Comparison of ENCODE assay signal across 9 cellular contexts in genomic region chr1:203324103-203325003, GRCh38. TPM values are rescaled to one million over a fixed set of nuclear protein-coding genes. Genes with fewer than 3 reads are reported as not detected.
DNase-seq lines count a peak whose midpoint lies in the region; ATAC-seq, FAIRE-seq and TF ChIP-seq lines count a peak whose summit lies in the region.
"Had no signal": no experiment of that assay in that cellular context is flagged by ENCODE, and none has a peak within 500 bp of the region (broad histone marks: within the 10 kb centered on the region; RNA-seq: fewer than 3 reads in every experiment).

No MANE protein-coding gene starts in this region.

- no peaks in the 10 kb centered on the region for H3K9me3 Mint-ChIP-seq in activated T-cell treated with anti-CD3 and anti-CD28 coated beads, Interleukin-2, amount 50 U/mL, for 24 hours

- TF ChIP-seq EP300 in tibial nerve (IDR thresholded peaks at IDR 0.05), result no peak

- no peaks in the 10 kb centered on the region for H3K27me3 ChIP-seq in tibial nerve

- peak overlapping the region; percentile 50 to 96 (median 96) for H3K27ac ChIP-seq in tibial nerve

- TF ChIP-seq POLR2A in tibial nerve (IDR thresholded peaks at IDR 0.05) (no peak), H54 (IDR thresholded peaks at IDR 0.05; ENCODE audit: low read depth, low read length) (no peak)

- H3K27ac Mint-ChIP-seq in activated T-cell treated with anti-CD3 and anti-CD28 coated beads, Interleukin-2, amount 50 U/mL, for 24 hours, result peak overlapping the region; percentile 86

- 64 to 72% methylated on average over 15 of the region's 15 CpGs for WGBS in tibial nerve, 2 donors

- ATAC-seq in left colon (peak; percentile 10), GM21367 (IDR thresholded peaks at IDR 0.05; ENCODE audit: unreplicated experiment) (no peak)
- ATAC-seq: Panc1 had no signal

- H3K36me3 Mint-ChIP-seq in activated T-cell treated with anti-CD3 and anti-CD28 coated beads, Interleukin-2, amount 50 U/mL, for 24 hours (ENCODE audit: low read depth), result no peaks in the 10 kb centered on the region

- H3K4me3 ChIP-seq in tibial nerve, result no peak overlapping the region

- no peaks in the 10 kb centered on the region for H3K9me3 ChIP-seq in tibial nerve

- no peak for FAIRE-seq in H54 (lab: Jason Lieb, UNC)

- intact Hi-C loops in left colon (cut with DNase I, micrococcal nuclease), result loop anchor here in 1 of 2 donors (5.0 kb wide), 1 partner anchor 52 kb away; no protein-coding TSS in a partner anchor

- H3K4me1 ChIP-seq in tibial nerve, result peaks cover 0 to 83% (median 71%) of the 10 kb centered on the region in 4 donors

- peaks cover 94% of the 10 kb centered on the region for H3K4me1 Mint-ChIP-seq in activated T-cell treated with anti-CD3 and anti-CD28 coated beads, Interleukin-2, amount 50 U/mL, for 24 hours (ENCODE audit: low read depth)

- TF ChIP-seq CTCF in tibial nerve (IDR thresholded peaks at IDR 0.05), result no peak

- no peaks in the 10 kb centered on the region for H3K27me3 Mint-ChIP-seq in activated T-cell treated with anti-CD3 and anti-CD28 coated beads, Interleukin-2, amount 50 U/mL, for 24 hours

- peak overlapping the region; percentile 65 for H3K4me3 Mint-ChIP-seq in activated T-cell treated with anti-CD3 and anti-CD28 coated beads, Interleukin-2, amount 50 U/mL, for 24 hours

- no peaks in the 10 kb centered on the region for H3K36me3 ChIP-seq in tibial nerve

- peak; percentile 49 for DNase-seq in activated gamma-delta T cell treated with Interleukin-2 at 50 U/mL for 16 hours
- DNase-seq in activated gamma-delta T cell (lab: John Stamatoyannopoulos, UW), result no peak
- DNase-seq in activated T-cell treated with anti-CD3 and anti-CD28 coated beads, Interleukin-2, amount 50 U/mL, for 24 hours, result no peak
- peak in 1 of 2 donors; percentile 57 for DNase-seq in left colon
- no peak for DNase-seq in tibial nerve (ENCODE audit: low spot score in 2 of 2)
- DNase-seq in NCI-H1092 (lab: John Stamatoyannopoulos, UW), result no peak
- DNase-seq in H54 (ENCODE audit: insufficient read length, low spot score), result no peak

RNA-seq across cellular contexts. Expression of gene BTG2, which starts 19.0 kb away (rescaled TPM):
- total RNA-seq in left colon (10 to 100 TPM; 70.5 to 76.9 TPM), tibial nerve (100 to 1,000 TPM; 153 to 208 (median 177) TPM)

RNA-seq across cellular contexts. Expression of gene FMOD, which starts 26.6 kb away (rescaled TPM):
- total RNA-seq in left colon, result 10 to 100 TPM; 25.2 to 29.6 TPM
- total RNA-seq in tibial nerve, result 100 to 1,000 TPM in 2 of 4 donors, 10 to 100 TPM in 2; 73.9 to 203 (median 102) TPM
